ENCODE assay signal across 20 cellular contexts in the genomic region with DNA sequence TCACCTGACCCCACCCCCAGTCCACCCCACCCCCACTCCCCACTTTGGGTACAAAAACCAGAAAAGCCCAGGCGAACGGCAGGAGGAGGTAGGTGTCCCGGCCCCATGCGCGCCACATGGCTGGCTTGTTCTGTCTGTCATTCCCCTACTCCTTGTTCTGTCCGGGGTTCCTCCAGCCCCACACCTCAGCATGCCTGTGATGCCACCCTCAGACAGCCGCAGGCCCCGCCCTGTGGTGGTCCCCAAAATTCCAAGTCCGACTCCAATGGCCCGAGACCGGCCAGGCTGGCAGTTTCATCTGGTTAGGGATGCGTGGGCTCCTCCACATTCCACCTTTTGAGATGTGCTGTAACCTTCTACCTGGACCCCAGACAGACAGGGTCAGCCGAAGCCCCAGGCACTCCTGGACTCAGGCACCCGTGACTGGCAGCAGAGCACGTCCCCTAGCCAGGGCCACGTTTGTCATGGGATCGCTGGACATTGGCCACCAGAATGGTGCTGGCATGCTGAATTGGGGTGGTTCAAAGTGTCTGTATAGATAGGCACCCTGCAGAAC.
DNase-seq lines count a peak whose midpoint lies in the region; ATAC-seq and TF ChIP-seq lines count a peak whose summit lies in the region.
"Had no signal": no experiment of that assay in that cellular context is flagged by ENCODE, and none has a peak within 500 bp of the region (broad histone marks: within the 10 kb centered on the region; RNA-seq: fewer than 3 reads in every experiment).

No MANE protein-coding gene starts in this region.

- POLR2A ChIA-PET in T-cell (lab: Charles Lee), result no interaction called here

- H3K9me3 Mint-ChIP-seq in activated naive CD4-positive, alpha-beta T cell treated with anti-CD3 and anti-CD28 coated beads, Interleukin-2, amount 50 U/mL, for 24 hours, result no peaks in the 10 kb centered on the region
- H3K9me3 Mint-ChIP-seq in T-cell (no peaks in the 10 kb centered on the region), endothelial cell (ENCODE audit: unreplicated experiment) (no peaks in the 10 kb centered on the region)
- no peaks in the 10 kb centered on the region for H3K9me3 Mint-ChIP-seq in stimulated activated memory B cell treated with anti-CD40 and anti-IgM and Interleukin-4, amounts not matched to agents 10 μg/mL and 1 μg/mL and 100 μg/mL, for 72 hours

- H3K4me3 Mint-ChIP-seq in activated naive CD4-positive, alpha-beta T cell treated with anti-CD3 and anti-CD28 coated beads, Interleukin-2, amount 50 U/mL, for 24 hours, result no peak overlapping the region
- peak overlapping the region; percentile 34 to 65 (median 47) for H3K4me3 Mint-ChIP-seq in T-cell
- no peak overlapping the region for H3K4me3 Mint-ChIP-seq in endothelial cell (ENCODE audit: unreplicated experiment)
- H3K4me3 Mint-ChIP-seq in stimulated activated memory B cell treated with anti-CD40 and anti-IgM and Interleukin-4, amounts not matched to agents 10 μg/mL and 1 μg/mL and 100 μg/mL, for 72 hours, result no peak overlapping the region

- no peaks in the 10 kb centered on the region for H3K36me3 Mint-ChIP-seq in activated naive CD4-positive, alpha-beta T cell treated with anti-CD3 and anti-CD28 coated beads, Interleukin-2, amount 50 U/mL, for 24 hours
- H3K36me3 Mint-ChIP-seq in T-cell, result no peaks in the 10 kb centered on the region
- H3K36me3 Mint-ChIP-seq in endothelial cell (ENCODE audit: low read depth, unreplicated experiment), result peaks cover 5% of the 10 kb centered on the region
- H3K36me3 Mint-ChIP-seq in stimulated activated memory B cell treated with anti-CD40 and anti-IgM and Interleukin-4, amounts not matched to agents 10 μg/mL and 1 μg/mL and 100 μg/mL, for 72 hours, result no peaks in the 10 kb centered on the region

- no peak for DNase-seq in activated naive CD4-positive, alpha-beta T cell (lab: John Stamatoyannopoulos, UW)
- DNase-seq in T-cell (no peak), endothelial cell (ENCODE audit: low spot score) (no peak), NCI-H82 (lab: John Stamatoyannopoulos, UW) (no peak), medulla oblongata (ENCODE audit: extremely low spot score) (no peak)
- DNase-seq: activated effector memory CD4-positive, alpha-beta T cell treated with anti-CD3 and anti-CD28 coated beads, Interleukin-2, amount 50 U/mL, for 16 hours; DMS 273 treated with DMSO at 0.1 percent for 48 hours; foreskin melanocyte; GOT3; left colon; MV-4-11; NCI-H1930; NCI-H524; SIG-M5; T1000 had no signal

- no peak for TF ChIP-seq CTCF in endothelial cell (IDR thresholded peaks at IDR 0.05; ENCODE audit: unreplicated experiment)

- CTCF ChIA-PET in T-cell (lab: Charles Lee), result no interaction called here

- H3K27me3 Mint-ChIP-seq in activated naive CD4-positive, alpha-beta T cell treated with anti-CD3 and anti-CD28 coated beads, Interleukin-2, amount 50 U/mL, for 24 hours, result no peaks in the 10 kb centered on the region
- H3K27me3 Mint-ChIP-seq in T-cell, result peaks cover 0 to 2% of the 10 kb centered on the region in 2 donors
- H3K27me3 Mint-ChIP-seq in endothelial cell (ENCODE audit: unreplicated experiment), result peaks cover 14% of the 10 kb centered on the region
- H3K27me3 Mint-ChIP-seq in stimulated activated memory B cell treated with anti-CD40 and anti-IgM and Interleukin-4, amounts not matched to agents 10 μg/mL and 1 μg/mL and 100 μg/mL, for 72 hours, result peaks cover 51% of the 10 kb centered on the region

- peaks cover 49% of the 10 kb centered on the region for H3K4me1 Mint-ChIP-seq in activated naive CD4-positive, alpha-beta T cell treated with anti-CD3 and anti-CD28 coated beads, Interleukin-2, amount 50 U/mL, for 24 hours
- H3K4me1 Mint-ChIP-seq in T-cell (peaks cover 48 to 51% (median 51%) of the 10 kb centered on the region in 3 donors), endothelial cell (ENCODE audit: unreplicated experiment) (peaks cover 39% of the 10 kb centered on the region)
- peaks cover 45% of the 10 kb centered on the region for H3K4me1 Mint-ChIP-seq in stimulated activated memory B cell treated with anti-CD40 and anti-IgM and Interleukin-4, amounts not matched to agents 10 μg/mL and 1 μg/mL and 100 μg/mL, for 72 hours

- peak overlapping the region; percentile 74 for H3K27ac Mint-ChIP-seq in activated naive CD4-positive, alpha-beta T cell treated with anti-CD3 and anti-CD28 coated beads, Interleukin-2, amount 50 U/mL, for 24 hours
- H3K27ac Mint-ChIP-seq in T-cell (peak overlapping the region; percentile 89 to 92), endothelial cell (ENCODE audit: unreplicated experiment) (peak overlapping the region; percentile 82)
- H3K27ac Mint-ChIP-seq in stimulated activated memory B cell treated with anti-CD40 and anti-IgM and Interleukin-4, amounts not matched to agents 10 μg/mL and 1 μg/mL and 100 μg/mL, for 72 hours, result peak overlapping the region; percentile 92

- no peak for ATAC-seq in T-cell (replicated peaks in 1 of 4)
- ATAC-seq in stimulated activated memory B cell treated with anti-CD40 and anti-IgM and Interleukin-4, amounts not matched to agents 10 μg/mL and 1 μg/mL and 100 μg/mL, for 72 hours, result no peak
- ATAC-seq in HG03442 (IDR thresholded peaks at IDR 0.05; ENCODE audit: unreplicated experiment), result no peak
- ATAC-seq: body of pancreas, K562 had no signal

Comparison
In these comparisons a context has a peak if more than half of its experiments do, and no peak if none do; other contexts are left out.
1. H3K4me3 Mint-ChIP-seq: peak in T-cell (3 of 3); none in activated naive CD4-positive, alpha-beta T cell treated with anti-CD3 and anti-CD28 coated beads, Interleukin-2, amount 50 U/mL, for 24 hours (single experiment), endothelial cell (single experiment) and stimulated activated memory B cell treated with anti-CD40 and anti-IgM and Interleukin-4, amounts not matched to agents 10 μg/mL and 1 μg/mL and 100 μg/mL, for 72 hours (single experiment).
2. Peak in every context shown above with its lines, with median percentiles within 50 percentile points of each other: H3K27ac Mint-ChIP-seq.